11 cellular contexts compared by ENCODE assay signal in genomic region chr2:149037851-149038250, GRCh38. TPM values are rescaled to one million over a fixed set of nuclear protein-coding genes. Genes with fewer than 3 reads are reported as not detected.
DNase-seq lines count a peak whose midpoint lies in the region; ATAC-seq, FAIRE-seq and TF ChIP-seq lines count a peak whose summit lies in the region.
"Had no signal": no experiment of that assay in that cellular context is flagged by ENCODE, and none has a peak within 500 bp of the region (broad histone marks: within the 10 kb centered on the region; RNA-seq: fewer than 3 reads in every experiment).

No MANE protein-coding gene starts in this region.

- H3K36me3 ChIP-seq in GM12878 (ENCODE audit: control insufficient read depth in 2 of 2, insufficient read depth in 2 of 2, low read length in 1 of 2) (no peaks in the 10 kb centered on the region), HepG2 (replicated peaks in 1 of 2; ENCODE audit: control insufficient read depth in 1 of 2, insufficient read depth in 2 of 2, low read length in 2 of 2) (no peaks in the 10 kb centered on the region), heart left ventricle (no peaks in the 10 kb centered on the region), gastrocnemius medialis (no peaks in the 10 kb centered on the region)

- BruUV-seq in GM12878 (replicated peaks; lab: Mats Ljungman, UMichigan) (no TSS peak), HepG2 (replicated peaks; lab: Mats Ljungman, UMichigan) (no TSS peak)

- H4K20me1 ChIP-seq in GM12878 (ENCODE audit: control insufficient read depth, insufficient read depth) (no peaks in the 10 kb centered on the region), HepG2 (ENCODE audit: insufficient read depth, low read length) (no peaks in the 10 kb centered on the region)

- H3K9ac ChIP-seq in GM12878 (ENCODE audit: control insufficient read depth, insufficient read depth, low read length): peak overlapping the region; percentile 61; the same call in 1 of the 2 replicates
- H3K9ac ChIP-seq in HepG2 (ENCODE audit: insufficient read depth, low read depth, low read length): no peak overlapping the region

- peaks cover 8% of the 10 kb centered on the region for H3K79me2 ChIP-seq in GM12878 (ENCODE audit: control insufficient read depth, insufficient read depth, low read length)
- H3K79me2 ChIP-seq in HepG2 (ENCODE audit: insufficient read depth, low read length): no peaks in the 10 kb centered on the region

- no peak for ATAC-seq in GM12878
- ATAC-seq in HepG2: peak; percentile 85
- no peak for ATAC-seq in heart left ventricle
- ATAC-seq in gastrocnemius medialis: no peak

- POLR2A ChIA-PET in AG04449 (lab: Yijun Ruan, JAX): no interaction called here
- POLR2A ChIA-PET in GM12878 (lab: Charles Lee): interaction anchor here (0.6 kb wide), 2 partner anchors 20 to 493 kb away, joined by 3 read pairs; no protein-coding TSS in a partner anchor
- POLR2A ChIA-PET in HepG2 (lab: Yijun Ruan, JAX): no interaction called here

- CTCF ChIA-PET in AG04449 (lab: Yijun Ruan, JAX) (interaction anchor here (0.6 to 5.2 kb wide), 7 partner anchors 10 to 535 kb away, joined by 3 to 37 read pairs (median 3); no protein-coding TSS in a partner anchor), GM12878 (lab: Yijun Ruan, JAX) (interaction anchor here (0.6 to 18.0 kb wide), 4 partner anchors 9 to 523 kb away, joined by 3 to 508 read pairs (median 4); no protein-coding TSS in a partner anchor), HepG2 (lab: Yijun Ruan, JAX; ENCODE audit: low intra/inter-chr PET ratio, low total read pairs) (no interaction called here)

- H3K27ac ChIP-seq in GM12878 (ENCODE audit: control insufficient read depth, insufficient read depth): no peak overlapping the region
- H3K27ac ChIP-seq in HepG2 (ENCODE audit: extremely low read length, insufficient read depth, low read length): no peak overlapping the region
- H3K27ac ChIP-seq in heart left ventricle: no peak overlapping the region
- H3K27ac ChIP-seq in gastrocnemius medialis: no peak overlapping the region

- DNase-seq in AG04449 (ENCODE audit: low read depth, low spot score) (no peak), HTR-8/SVneo (ENCODE audit: insufficient read length, low spot score) (peak; percentile 62), GM12878 (ENCODE audit: low read depth, low spot score) (no peak), HepG2 (ENCODE audit: low spot score) (no peak), NCI-H1105 (lab: John Stamatoyannopoulos, UW) (no peak), heart left ventricle (no peak), OCI-M2 (lab: John Stamatoyannopoulos, UW; ENCODE audit: unreplicated experiment) (no peak), gastrocnemius medialis (no peak)
- DNase-seq: DMS79 had no signal

- RAD21 ChIA-PET in GM12878 (lab: Charles Lee; ENCODE audit: unreplicated experiment): interaction anchor here (0.6 to 3.2 kb wide), 5 partner anchors 16 to 524 kb away, joined by 3 to 31 read pairs (median 5); no protein-coding TSS in a partner anchor

- no peaks in the 10 kb centered on the region for H3K27me3 ChIP-seq in GM12878 (replicated peaks in 1 of 2; ENCODE audit: control insufficient read depth in 2 of 2, insufficient read depth in 2 of 2, low read length in 1 of 2)
- peaks cover 1 to 45% of the 10 kb centered on the region in 2 experiments; a peak in 4 of 5 replicates for H3K27me3 ChIP-seq in HepG2 (ENCODE audit: control insufficient read depth in 1 of 2, insufficient read depth in 2 of 2, low read length in 2 of 2)
- H3K27me3 ChIP-seq in heart left ventricle: peaks cover 10 to 47% (median 31%) of the 10 kb centered on the region in 9 donors
- peaks cover 13 to 31% (median 30%) of the 10 kb centered on the region in 3 donors for H3K27me3 ChIP-seq in gastrocnemius medialis

- TF ChIP-seq POLR2A in GM12878 (IDR thresholded peaks at IDR 0.05; ENCODE audit: low read depth, low read length): no peak
- TF ChIP-seq POLR2A in HepG2 (IDR thresholded peaks at IDR 0.05; ENCODE audit: insufficient read depth in 1 of 2, low read depth in 2 of 2, low read length in 2 of 2): no peak
- TF ChIP-seq POLR2A in heart left ventricle (IDR thresholded peaks at IDR 0.05): no peak
- no peak for TF ChIP-seq POLR2A in gastrocnemius medialis (IDR thresholded peaks at IDR 0.05)

- TF ChIP-seq EP300 in GM12878 (IDR thresholded peaks at IDR 0.05; ENCODE audit: borderline replicate concordance in 1 of 2, control insufficient read depth in 1 of 2, low read depth in 2 of 2, low read length in 2 of 2) (no peak), HepG2 (IDR thresholded peaks at IDR 0.05; ENCODE audit: low read depth in 2 of 2, low read length in 2 of 2) (no peak), HepG2 (CRISPR knock-in tag; IDR thresholded peaks at IDR 0.05; ENCODE audit: borderline replicate concordance) (no peak)

- peak overlapping the region; percentile 59; the same call in 1 of the 2 replicates for H3K4me3 ChIP-seq in AG04449 (ENCODE audit: low read depth, low read length)
- peak overlapping the region; percentile 66; the same call in 1 of the 2 replicates for H3K4me3 ChIP-seq in GM12878
- H3K4me3 ChIP-seq in HepG2 (replicated peaks in 1 of 3; ENCODE audit: insufficient read depth in 1 of 3, low read depth in 2 of 3, low read length in 3 of 3): no peak overlapping the region
- H3K4me3 ChIP-seq in heart left ventricle: no peak overlapping the region
- no peak overlapping the region for H3K4me3 ChIP-seq in gastrocnemius medialis

- SMC1A ChIA-PET in GM12878 (lab: Charles Lee; ENCODE audit: uncharacterized antibody, unreplicated experiment): interaction anchor here (1.5 to 16.5 kb wide), 2 partner anchors 10 to 18 kb away, joined by 3 to 327 read pairs; no protein-coding TSS in a partner anchor

- H3K4me2 ChIP-seq in GM12878 (ENCODE audit: control insufficient read depth, insufficient read depth) (peak overlapping the region; percentile 75; the same call in 1 of the 2 replicates), HepG2 (ENCODE audit: low read depth, low read length) (peak overlapping the region; percentile 66)

- H2AFZ ChIP-seq in GM12878 (ENCODE audit: control insufficient read depth, low read depth, low read length): no peak overlapping the region; the same call in 1 of the 2 replicates
- H2AFZ ChIP-seq in HepG2 (ENCODE audit: low read length): no peak overlapping the region

- H3K9me3 ChIP-seq in GM12878 (replicated peaks; ENCODE audit: control insufficient read depth, insufficient read depth, low read length) (no peaks in the 10 kb centered on the region), HepG2 (ENCODE audit: low read length) (no peaks in the 10 kb centered on the region), heart left ventricle (no peaks in the 10 kb centered on the region), gastrocnemius medialis (no peaks in the 10 kb centered on the region)

- FAIRE-seq in HTR-8/SVneo (lab: Jason Lieb, UNC) (no peak), GM12878 (lab: Jason Lieb, UNC) (no peak), HepG2 (lab: Jason Lieb, UNC) (no peak)
- FAIRE-seq: islet of Langerhans, TTC549 had no signal

- no peak for TF ChIP-seq RAD21 in GM12878 (IDR thresholded peaks at IDR 0.05; ENCODE audit: insufficient read depth, low read depth, low read length)
- TF ChIP-seq RAD21 in HepG2 (CRISPR knock-in tag; IDR thresholded peaks at IDR 0.05): no peak

- in situ Hi-C loops in GM12878 (cut with MboI) (no loop called here), HepG2 (cut with HindIII; ENCODE audit: extremely low pct_ligation_motif_present, low pct_unique_long_range_greater_than_20kb) (no loop called here), gastrocnemius medialis (cut with MboI; ENCODE audit: low sequenced_read_pairs in 4 of 4) (no loop called here)

- WGBS in GM12878 (ENCODE audit: insufficient coverage, insufficient replicate concordance, low lambda C conversion rate, missing lambda C conversion rate): 29% methylated on average over 8 of the region's 8 CpGs
- 19% methylated on average over 6 of the region's 8 CpGs for WGBS in HepG2 (ENCODE audit: low lambda C conversion rate)
- 56 to 75% (median 65%) methylated on average over 7 to 8 of the region's 8 CpGs for WGBS in heart left ventricle, 4 donors

- intact Hi-C loops in GM12878 (cut with micrococcal nuclease; ENCODE audit: unreplicated experiment): loop anchor here (2.0 kb wide), 1 partner anchor 17 kb away; no protein-coding TSS in a partner anchor
- intact Hi-C loops in HepG2 (cut with micrococcal nuclease; ENCODE audit: unreplicated experiment): no loop called here
- intact Hi-C loops in heart left ventricle (cut with DNase I): loop anchor here in 2 of 10 donors (5.0 to 10.0 kb wide), 2 partner anchors 267 to 524 kb away; no protein-coding TSS in a partner anchor
- intact Hi-C loops in gastrocnemius medialis (cut with DNase I; ENCODE audit: low total_unique reads): no loop called here

- peaks cover 17% of the 10 kb centered on the region for H3K4me1 ChIP-seq in GM12878 (ENCODE audit: control insufficient read depth, insufficient read depth, low read length)
- H3K4me1 ChIP-seq in HepG2 (ENCODE audit: insufficient read depth, low read length): peaks cover 11% of the 10 kb centered on the region; the same call in 1 of the 2 replicates
- H3K4me1 ChIP-seq in heart left ventricle: peaks cover 0 to 10% (median 0%) of the 10 kb centered on the region in 12 donors
- no peaks in the 10 kb centered on the region for H3K4me1 ChIP-seq in gastrocnemius medialis

- TF ChIP-seq CTCF in AG04449 (IDR thresholded peaks at IDR 0.05; ENCODE audit: insufficient read depth, low read length, missing control alignments) (no peak), GM12878 (IDR thresholded peaks at IDR 0.05 in 2 of 3, conservative IDR thresholded peaks at IDR 0.05 in 1 of 3; ENCODE audit: control insufficient read depth in 2 of 3, extremely low read depth in 1 of 3, insufficient read depth in 1 of 3, low read depth in 3 of 3, low read length in 3 of 3) (no peak), HepG2 (CRISPR knock-in tag; IDR thresholded peaks at IDR 0.05) (peak; percentile 51), heart left ventricle (IDR thresholded peaks at IDR 0.05) (no peak), gastrocnemius medialis (IDR thresholded peaks at IDR 0.05 in 4 of 5, conservative IDR thresholded peaks at IDR 0.05 in 1 of 5) (no peak)

RNA-seq across cellular contexts. Expression of gene LYPD6B, which starts 0.6 kb away (rescaled TPM):
- total RNA-seq in GM12878 (2013; cell fraction: nucleolus; rRNA removed): 4.2 and 4.3 TPM in 2 replicates
- total RNA-seq in GM12878 (2014; rRNA removed): 2.8 and 4.8 TPM in 2 replicates
- 4.5 and 4.6 TPM in 2 replicates for total RNA-seq in GM12878 (2014; rRNA removed; fragmentation: Illumina TruSeq; extraction: Trizol)
- 1.9 and 3.3 TPM in 2 replicates for total RNA-seq in GM12878 (2021)
- polyA plus RNA-seq in GM12878 (2011; ENCODE audit: low read depth): 6.9 TPM
- polyA plus RNA-seq in GM12878 (2011; rRNA removed): 1.0 TPM in 2 replicates
- 0.85 and 1.2 TPM in 2 replicates for polyA plus RNA-seq in GM12878 (2011; cell fraction: cytosol; rRNA removed)
- polyA plus RNA-seq in GM12878 (2011; cell fraction: nucleus; rRNA removed): 1.9 and 2.8 TPM in 2 replicates
- 5.0 and 11.3 TPM in 2 replicates for polyA plus RNA-seq in GM12878 (2012)
- polyA plus RNA-seq in GM12878 (2014; fragmentation: Illumina TruSeq; extraction: Trizol): 5.9 and 6.6 TPM in 2 replicates
- 1 to 10 TPM; 3.4 to 5.2 TPM for polyA plus RNA-seq in GM12878 (2014; fragmentation: Nextera tagmentation; extraction: Ambion mirVana)
- 2.7 and 3.6 TPM in 2 replicates for polyA plus RNA-seq in GM12878 (2014; rRNA removed)
- 1 to 10 TPM; 5.8 to 5.9 TPM for polyA plus RNA-seq in GM12878 (2016; fragmentation: Nextera tagmentation; extraction: Ambion mirVana)
- 0.36 and 1.2 TPM in 2 replicates for polyA minus RNA-seq in GM12878 (2011; rRNA and poly(A)+ RNA removed)
- not detected in 2 replicates for polyA minus RNA-seq in GM12878 (2011; cell fraction: cytosol; rRNA and poly(A)+ RNA removed)
- polyA minus RNA-seq in GM12878 (2011; cell fraction: nucleus; rRNA and poly(A)+ RNA removed): 0.60 TPM in 1 of 2 replicates, not detected in the other
- not detected in 2 replicates for total RNA-seq in HepG2 (2016; rRNA removed; fragmentation: Illumina TruSeq; extraction: Trizol)
- not detected in 2 replicates for total RNA-seq in HepG2 (2016; cell fraction: cytosol; rRNA removed; fragmentation: Illumina TruSeq; extraction: Trizol; ENCODE audit: low read depth)
- total RNA-seq in HepG2 (2016; cell fraction: insoluble cytoplasmic fraction; rRNA removed; fragmentation: Illumina TruSeq; extraction: Trizol): not detected in 2 replicates
- not detected in 2 replicates for total RNA-seq in HepG2 (2016; cell fraction: membrane; rRNA removed; fragmentation: Illumina TruSeq; extraction: Trizol)
- total RNA-seq in HepG2 (2016; cell fraction: nucleus; rRNA removed; fragmentation: Illumina TruSeq; extraction: Trizol): not detected in 2 replicates
- polyA plus RNA-seq in HepG2 (2011; rRNA removed): not detected in 2 replicates
- not detected in 2 replicates for polyA plus RNA-seq in HepG2 (2011; cell fraction: cytosol; rRNA removed)
- polyA plus RNA-seq in HepG2 (2011; cell fraction: nucleus; rRNA removed): not detected in 2 replicates
- not detected in 2 replicates for polyA plus RNA-seq in HepG2 (2012)
- not detected in 2 replicates for polyA plus RNA-seq in HepG2 (2016; cell fraction: cytosol; fragmentation: Illumina TruSeq; extraction: Trizol; ENCODE audit: low read depth)
- not detected in 2 replicates for polyA plus RNA-seq in HepG2 (2016; cell fraction: insoluble cytoplasmic fraction; fragmentation: Illumina TruSeq; extraction: Trizol; ENCODE audit: low read depth)
- not detected in 2 replicates for polyA plus RNA-seq in HepG2 (2016; cell fraction: membrane; fragmentation: Illumina TruSeq; extraction: Trizol; ENCODE audit: low read depth)
- polyA plus RNA-seq in HepG2 (2016; cell fraction: nucleus; fragmentation: Illumina TruSeq; extraction: Trizol; ENCODE audit: insufficient read depth, low read depth): not detected in 2 replicates
- not detected in 2 replicates for polyA minus RNA-seq in HepG2 (2011; rRNA and poly(A)+ RNA removed; ENCODE audit: low replicate concordance)
- polyA minus RNA-seq in HepG2 (2011; cell fraction: cytosol; rRNA and poly(A)+ RNA removed): not detected in 2 replicates
- polyA minus RNA-seq in HepG2 (2011; cell fraction: nucleus; rRNA and poly(A)+ RNA removed): not detected in 2 replicates
- not detected for total RNA-seq in heart left ventricle
- not detected for polyA plus RNA-seq in heart left ventricle
- not detected for total RNA-seq in gastrocnemius medialis

Comparison
In these comparisons a context has a peak if more than half of its experiments do, and no peak if none do; other contexts are left out.
1. H3K4me3 ChIP-seq: peak in AG04449 (single experiment) and GM12878 (single experiment); none in HepG2 (0 of 3), heart left ventricle (0 of 12) and gastrocnemius medialis (0 of 4).